ENCODE assay signal across 12 cellular contexts in genomic region chr10:68106656-68107055, GRCh38.
DNase-seq lines count a peak whose midpoint lies in the region; TF ChIP-seq lines count a peak whose summit lies in the region.
"Had no signal": no experiment of that assay in that cellular context is flagged by ENCODE, and none has a peak within 500 bp of the region (broad histone marks: within the 10 kb centered on the region; RNA-seq: fewer than 3 reads in every experiment).

No MANE protein-coding gene starts in this region.

- H3K9me3 ChIP-seq in HEK293 (ENCODE audit: control insufficient read depth, insufficient read depth, low read depth, low read length) = no peaks in the 10 kb centered on the region
- no peaks in the 10 kb centered on the region for H3K9me3 ChIP-seq in tibial artery

- no peaks in the 10 kb centered on the region for H3K27me3 ChIP-seq in tibial artery

- DNase-seq in T1000 (lab: John Stamatoyannopoulos, UW) = peak; percentile 38
- DNase-seq in fibroblast of the conjunctiva (ENCODE audit: low read depth) = peak; percentile 46
- peak; percentile 83 for DNase-seq in stromal cell of bone marrow (ENCODE audit: low read depth)
- DNase-seq in tibial artery = no peak
- DNase-seq in SKM-1 treated with dmso at 0.1 percent for 144 hours (lab: John Stamatoyannopoulos, UW; ENCODE audit: unreplicated experiment) = no peak
- no peak for DNase-seq in head of caudate nucleus
- DNase-seq: activated gamma-delta T cell, dermis blood vessel endothelial cell, DMS79 treated with DMSO at 0.1 percent for 48 hours, KBM-7, naive B cell had no signal

- H3K36me3 ChIP-seq in HEK293 (ENCODE audit: control insufficient read depth in 2 of 2, insufficient read depth in 1 of 2, low read length in 2 of 2) (no peaks in the 10 kb centered on the region), tibial artery (no peaks in the 10 kb centered on the region)

- peaks cover 18% of the 10 kb centered on the region for H3K4me1 ChIP-seq in HEK293 (ENCODE audit: control insufficient read depth, insufficient read depth, low read length)
- H3K4me1 ChIP-seq in tibial artery = no peaks in the 10 kb centered on the region

- POLR2A ChIA-PET in HEK293 (lab: Yijun Ruan, JAX) = interaction anchor here (0.8 to 1.2 kb wide), 2 partner anchors 9 to 15 kb away, joined by 3 to 4 read pairs; no protein-coding TSS in a partner anchor

- H3K27ac ChIP-seq in HEK293 (ENCODE audit: extremely low read depth, low read depth, low read length) = no peak overlapping the region
- no peak overlapping the region for H3K27ac ChIP-seq in tibial artery

- H3K4me3 ChIP-seq in HEK293 (ENCODE audit: low read depth, low read length) (no peak overlapping the region), tibial artery (no peak overlapping the region)

- intact Hi-C loops in tibial artery (cut with DNase I; ENCODE audit: low total_unique reads) (no loop called here), head of caudate nucleus (cut with DNase I) (no loop called here)

- CTCF ChIA-PET in HEK293 (lab: Yijun Ruan, JAX) = interaction anchor here (0.9 kb wide), 1 partner anchor 50 kb away, joined by 4 read pairs; no protein-coding TSS in a partner anchor

- no peak for TF ChIP-seq CTCF in HEK293 (tag by site-specific recombination; IDR thresholded peaks at IDR 0.05)
- TF ChIP-seq CTCF in tibial artery (IDR thresholded peaks at IDR 0.05) = no peak

TF ChIP-seq in HEK293, 187 proteins besides CTCF, POLR2A, EP300 and RAD21 (continues in another document):
- TF ChIP-seq ZNF184 (tag by site-specific recombination; IDR thresholded peaks at IDR 0.05) (0 out of 2 replicates have a peak, but pooled peaks have one; percentile 60), ZNF629 (tag by site-specific recombination; IDR thresholded peaks at IDR 0.05) (peak; percentile 43; the same call in 1 of the 2 replicates), ZNF473 (tag by site-specific recombination; IDR thresholded peaks at IDR 0.05) (no peak), ZSCAN4 (tag by site-specific recombination; IDR thresholded peaks at IDR 0.05) (no peak), ZNF354C (tag by site-specific recombination; IDR thresholded peaks at IDR 0.05; ENCODE audit: borderline replicate concordance, low read depth) (no peak), ZFHX2 (tag by site-specific recombination; conservative IDR thresholded peaks at IDR 0.05) (no peak), SP2 (tag by site-specific recombination; IDR thresholded peaks at IDR 0.05) (no peak), ZNF26 (tag by site-specific recombination; IDR thresholded peaks at IDR 0.05) (no peak), ZNF561 (tag by site-specific recombination; IDR thresholded peaks at IDR 0.05; ENCODE audit: borderline replicate concordance) (0 out of 2 replicates have a peak, but pooled peaks have one; percentile 46), MZF1 (tag by site-specific recombination; IDR thresholded peaks at IDR 0.05; ENCODE audit: borderline replicate concordance) (0 out of 2 replicates have a peak, but pooled peaks have one; percentile 35), ZNF658 (tag by site-specific recombination; IDR thresholded peaks at IDR 0.05) (no peak), GLI2 (tag by site-specific recombination; IDR thresholded peaks at IDR 0.05; ENCODE audit: borderline replicate concordance, low read depth) (peak; percentile 82), ZNF449 (tag by site-specific recombination; IDR thresholded peaks at IDR 0.05) (peak; percentile 59; the same call in 1 of the 2 replicates), ZNF362 (tag by site-specific recombination; IDR thresholded peaks at IDR 0.05) (no peak), INSM2 (tag by site-specific recombination; IDR thresholded peaks at IDR 0.05) (peak; percentile 97), PRDM4 (tag by site-specific recombination; IDR thresholded peaks at IDR 0.05) (peak; percentile 52; the same call in 1 of the 2 replicates), BCL11A (tag by site-specific recombination; IDR thresholded peaks at IDR 0.05; ENCODE audit: low read depth) (peak; percentile 67; the same call in 1 of the 2 replicates), ZNF843 (tag by site-specific recombination; IDR thresholded peaks at IDR 0.05) (peak; percentile 87), ZEB2 (tag by site-specific recombination; IDR thresholded peaks at IDR 0.05) (0 out of 2 replicates have a peak, but pooled peaks have one; percentile 40), ZSCAN23 (tag by site-specific recombination; IDR thresholded peaks at IDR 0.05) (peak; percentile 90), ZNF10 (tag by site-specific recombination; IDR thresholded peaks at IDR 0.05) (0 out of 2 replicates have a peak, but pooled peaks have one; percentile 27), IKZF3 (tag by site-specific recombination; IDR thresholded peaks at IDR 0.05) (peak; percentile 76)

Comparison
In these comparisons a context has a peak if more than half of its experiments do, and no peak if none do; other contexts are left out.
1. DNase-seq: peak in T1000 (single experiment), fibroblast of the conjunctiva (single experiment) and stromal cell of bone marrow (single experiment); none in tibial artery (0 of 2), SKM-1 treated with dmso at 0.1 percent for 144 hours (single experiment) and head of caudate nucleus (0 of 42).